ENCODE assay signal across 1 cellular context in the genomic region with DNA sequence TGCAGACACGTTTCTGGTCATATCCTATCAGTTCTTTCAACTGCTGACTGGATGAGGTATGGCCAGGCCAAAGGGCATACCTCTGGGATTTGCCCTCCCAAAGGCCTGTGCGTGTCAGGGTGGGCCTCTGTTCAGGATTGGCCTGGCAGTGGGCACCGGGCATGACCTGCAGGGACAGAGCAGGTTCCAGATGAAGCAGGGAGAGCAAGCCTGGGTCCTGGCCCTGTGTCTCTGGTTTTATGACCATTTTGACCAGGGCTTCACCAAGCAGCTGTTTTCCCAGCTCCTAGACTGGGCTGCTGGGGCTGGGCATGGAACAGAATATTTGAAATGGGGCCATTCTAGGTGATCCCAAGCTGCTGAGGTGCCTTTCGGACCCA.
TF ChIP-seq lines count a peak whose summit lies in the region.

No MANE protein-coding gene starts in this region.

TF ChIP-seq in HepG2, 621 proteins besides CTCF, POLR2A, EP300 and RAD21:
- TF ChIP-seq NR1H2 (CRISPR knock-in tag; IDR thresholded peaks at IDR 0.05; ENCODE audit: borderline replicate concordance, low read depth) (no peak), BCLAF1 (IDR thresholded peaks at IDR 0.05) (no peak), ZSCAN9 (CRISPR knock-in tag; IDR thresholded peaks at IDR 0.05; ENCODE audit: borderline replicate concordance) (no peak), KLF11 (CRISPR knock-in tag; IDR thresholded peaks at IDR 0.05) (no peak), TAF1 (CRISPR knock-in tag; IDR thresholded peaks at IDR 0.05) (no peak), SMAD1 (CRISPR knock-in tag; IDR thresholded peaks at IDR 0.05; ENCODE audit: borderline replicate concordance, low read depth) (no peak), SOX5 (CRISPR knock-in tag; IDR thresholded peaks at IDR 0.05; ENCODE audit: borderline replicate concordance) (no peak), ZNF670 (CRISPR knock-in tag; IDR thresholded peaks at IDR 0.05; ENCODE audit: borderline replicate concordance) (no peak), FOXA3 (CRISPR knock-in tag; IDR thresholded peaks at IDR 0.05) (no peak), ZNF382 (CRISPR knock-in tag; IDR thresholded peaks at IDR 0.05; ENCODE audit: borderline replicate concordance) (no peak), ZNF282 (IDR thresholded peaks at IDR 0.05; ENCODE audit: partially characterized antibody) (no peak), ZNF749 (CRISPR knock-in tag; IDR thresholded peaks at IDR 0.05; ENCODE audit: borderline replicate concordance) (no peak), ZKSCAN1 (IDR thresholded peaks at IDR 0.05; ENCODE audit: low read length) (no peak), ZNF556 (CRISPR knock-in tag; IDR thresholded peaks at IDR 0.05; ENCODE audit: borderline replicate concordance) (no peak)
